9 cellular contexts compared by ENCODE assay signal in genomic region chr16:50371936-50372595, GRCh38. TPM values are rescaled to one million over a fixed set of nuclear protein-coding genes. Genes with fewer than 3 reads are reported as not detected.
DNase-seq lines count a peak whose midpoint lies in the region; ATAC-seq and TF ChIP-seq lines count a peak whose summit lies in the region.
"Had no signal": no experiment of that assay in that cellular context is flagged by ENCODE, and none has a peak within 500 bp of the region (broad histone marks: within the 10 kb centered on the region; RNA-seq: fewer than 3 reads in every experiment).

No MANE protein-coding gene starts in this region.

- DNase-seq in natural killer cell (no peak), cerebellar cortex (ENCODE audit: low spot score) (peak; percentile 67), lower lobe of right lung (no peak), HAP-1 (ENCODE audit: low spot score in 2 of 2) (no peak), NCI-H2196 (lab: John Stamatoyannopoulos, UW; ENCODE audit: unreplicated experiment) (no peak)
- DNase-seq in natural killer cell treated with Interleukin-12 subunit alpha and Interleukin-12 subunit beta and Interleukin-15 and Interleukin-18, amount 100 ng/mL, for 72 hours (ENCODE audit: low spot score) = no peak
- DNase-seq: NCI-H1930 had no signal

- H3K4me1 Mint-ChIP-seq in natural killer cell = peaks cover 17 to 18% of the 10 kb centered on the region in 2 donors
- peaks cover 17 to 22% of the 10 kb centered on the region in 2 donors for H3K4me1 Mint-ChIP-seq in natural killer cell treated with Interleukin-12 subunit alpha and Interleukin-12 subunit beta and Interleukin-15 and Interleukin-18, amount 100 ng/mL, for 72 hours (ENCODE audit: low read depth in 2 of 2)

- H3K27ac ChIP-seq in lower lobe of right lung = no peak overlapping the region

- H3K36me3 Mint-ChIP-seq in natural killer cell = no peaks in the 10 kb centered on the region
- H3K36me3 Mint-ChIP-seq in natural killer cell treated with Interleukin-12 subunit alpha and Interleukin-12 subunit beta and Interleukin-15 and Interleukin-18, amount 100 ng/mL, for 72 hours = peaks cover 9% of the 10 kb centered on the region

- TF ChIP-seq CTCF in natural killer cell (IDR thresholded peaks at IDR 0.05) (no peak), lower lobe of right lung (IDR thresholded peaks at IDR 0.05) (peak; percentile 14)

- no peaks in the 10 kb centered on the region for H3K9me3 Mint-ChIP-seq in natural killer cell
- no peaks in the 10 kb centered on the region for H3K9me3 Mint-ChIP-seq in natural killer cell treated with Interleukin-12 subunit alpha and Interleukin-12 subunit beta and Interleukin-15 and Interleukin-18, amount 100 ng/mL, for 72 hours

- peak overlapping the region; percentile 63 for H3K4me3 Mint-ChIP-seq in natural killer cell
- H3K4me3 Mint-ChIP-seq in natural killer cell treated with Interleukin-12 subunit alpha and Interleukin-12 subunit beta and Interleukin-15 and Interleukin-18, amount 100 ng/mL, for 72 hours = no peak overlapping the region

- ATAC-seq in natural killer cell (no peak), lower lobe of right lung (no peak), HG03432 (IDR thresholded peaks at IDR 0.05; ENCODE audit: unreplicated experiment) (no peak), GM19455 (IDR thresholded peaks at IDR 0.05; ENCODE audit: unreplicated experiment) (no peak)
- ATAC-seq in natural killer cell treated with Interleukin-12 subunit alpha and Interleukin-12 subunit beta and Interleukin-15 and Interleukin-18, amount 100 ng/mL, for 72 hours = no peak

- intact Hi-C loops in natural killer cell (cut with micrococcal nuclease) (no loop called here), lower lobe of right lung (cut with DNase I) (no loop called here)

- no peak overlapping the region for H3K27ac Mint-ChIP-seq in natural killer cell
- no peak overlapping the region for H3K27ac Mint-ChIP-seq in natural killer cell treated with Interleukin-12 subunit alpha and Interleukin-12 subunit beta and Interleukin-15 and Interleukin-18, amount 100 ng/mL, for 72 hours

- H3K27me3 ChIP-seq in lower lobe of right lung (ENCODE audit: low read depth) = no peaks in the 10 kb centered on the region
- no peaks in the 10 kb centered on the region for H3K27me3 ChIP-seq in HAP-1 (ENCODE audit: low read depth)

- peaks cover 13 to 17% of the 10 kb centered on the region in 2 donors for H3K27me3 Mint-ChIP-seq in natural killer cell (ENCODE audit: low read depth in 2 of 2)
- peaks cover 11 to 12% of the 10 kb centered on the region in 2 donors for H3K27me3 Mint-ChIP-seq in natural killer cell treated with Interleukin-12 subunit alpha and Interleukin-12 subunit beta and Interleukin-15 and Interleukin-18, amount 100 ng/mL, for 72 hours

- peaks cover 9% of the 10 kb centered on the region for H3K4me1 ChIP-seq in lower lobe of right lung
- peaks cover 10% of the 10 kb centered on the region; the same call in 1 of the 2 replicates for H3K4me1 ChIP-seq in HAP-1

- in situ Hi-C loops in HAP-1 (cut with MboI; ENCODE audit: low sequenced_read_pairs) = loop anchor here (10.0 to 25.0 kb wide), 2 partner anchors 283 to 440 kb away; no protein-coding TSS in a partner anchor

- H3K4me3 ChIP-seq in lower lobe of right lung (no peak overlapping the region), HAP-1 (no peak overlapping the region)

- H3K36me3 ChIP-seq in lower lobe of right lung = no peaks in the 10 kb centered on the region
- no peaks in the 10 kb centered on the region; the same call in 1 of the 2 replicates for H3K36me3 ChIP-seq in HAP-1 (replicated peaks)

- H3K9me3 ChIP-seq in lower lobe of right lung (no peaks in the 10 kb centered on the region), HAP-1 (no peaks in the 10 kb centered on the region)

RNA-seq across cellular contexts. Expression of gene BRD7, which starts 3.3 kb away (rescaled TPM):
- total RNA-seq in natural killer cell (100 to 1,000 TPM in 1 of 3 donors, 10 to 100 TPM in 2; 89.2 to 118 (median 94.9) TPM), lower lobe of right lung (76.3 TPM)
- total RNA-seq in natural killer cell treated with Interleukin-12 subunit alpha and Interleukin-12 subunit beta and Interleukin-15 and Interleukin-18, amount 100 ng/mL, for 72 hours = 10 to 100 TPM; 64.1 to 91.4 TPM
